Comparison of ENCODE assay signal across 18 cellular contexts in the genomic region with DNA sequence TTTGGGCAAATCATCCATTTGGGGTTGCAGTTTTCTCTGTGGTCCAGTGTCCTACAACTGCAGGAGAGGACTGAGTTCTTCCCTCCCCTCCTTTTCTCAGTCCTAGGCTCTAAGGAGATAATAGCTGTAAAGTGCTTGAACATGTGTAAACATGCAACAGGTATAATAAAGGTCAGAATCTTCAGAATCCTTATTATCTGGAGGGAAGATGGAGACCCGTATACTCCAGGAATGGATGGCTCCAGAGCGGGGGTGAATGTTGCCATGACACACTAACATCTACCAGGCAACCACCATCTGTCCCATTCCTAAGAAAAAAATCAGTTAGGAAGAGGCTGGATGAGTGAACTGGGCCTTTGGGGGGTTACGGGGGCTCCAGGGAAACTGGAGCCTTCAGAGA. TPM values are rescaled to one million over a fixed set of nuclear protein-coding genes. Genes with fewer than 3 reads are reported as not detected.
DNase-seq lines count a peak whose midpoint lies in the region; ATAC-seq and TF ChIP-seq lines count a peak whose summit lies in the region.
"Had no signal": no experiment of that assay in that cellular context is flagged by ENCODE, and none has a peak within 500 bp of the region (broad histone marks: within the 10 kb centered on the region; RNA-seq: fewer than 3 reads in every experiment).

No MANE protein-coding gene starts in this region.

- H3K27ac ChIP-seq in GM23338 (ENCODE audit: low read depth) (no peak overlapping the region), neural progenitor cell (no peak overlapping the region)
- H3K27ac ChIP-seq: BLaER1, GM23248 had no signal

- H4K20me1 ChIP-seq in GM23338 (replicated peaks; ENCODE audit: insufficient read depth) (no peaks in the 10 kb centered on the region), neural progenitor cell (ENCODE audit: low read depth) (peaks cover 7% of the 10 kb centered on the region)
- H4K20me1 ChIP-seq: BLaER1 had no signal

- H3K4me3 ChIP-seq in GM23338 (0 out of 2 replicates have a peak overlapping the region, but pooled peaks have one; percentile 31), neural progenitor cell (no peak overlapping the region)
- H3K4me3 ChIP-seq: BLaER1, GM12878, GM23248 had no signal

- DNase-seq in NCI-H1417 (lab: John Stamatoyannopoulos, UW) (peak in 2 of 3 experiments; percentile 40 to 72), NCI-H1417 treated with DMSO at 0.1 percent for 48 hours (lab: John Stamatoyannopoulos, UW) (no peak), GM23338 (ENCODE audit: low spot score) (no peak), NCI-H2171 treated with DMSO at 0.1 percent for 48 hours (lab: John Stamatoyannopoulos, UW) (peak; percentile 63), neural progenitor cell (ENCODE audit: low spot score) (no peak)
- DNase-seq: 8988T; CD4-positive, alpha-beta memory T cell; DMS53; DND-41; EL; GM23248 had no signal

- H3K36me3 ChIP-seq in GM23338 (ENCODE audit: insufficient read depth): no peaks in the 10 kb centered on the region
- H3K36me3 ChIP-seq in neural progenitor cell: no peaks in the 10 kb centered on the region
- H3K36me3 ChIP-seq: BLaER1 had no signal

- H3K4me1 ChIP-seq in GM23338 (ENCODE audit: insufficient read depth) (peaks cover 56% of the 10 kb centered on the region), neural progenitor cell (peaks cover 46% of the 10 kb centered on the region)
- H3K4me1 ChIP-seq: BLaER1 had no signal

- H3K9me3 Mint-ChIP-seq in GM23338 (no peaks in the 10 kb centered on the region), neural progenitor cell (no peaks in the 10 kb centered on the region)
- H3K9me3 Mint-ChIP-seq: CD4-positive, alpha-beta memory T cell had no signal

- no peak overlapping the region for H3K9ac ChIP-seq in neural progenitor cell
- H3K9ac ChIP-seq: BLaER1, GM23248 had no signal

- H3K9me2 ChIP-seq in GM23338 (ENCODE audit: insufficient read depth): no peaks in the 10 kb centered on the region

- no peak overlapping the region for H3K27ac Mint-ChIP-seq in GM23338
- no peak overlapping the region for H3K27ac Mint-ChIP-seq in neural progenitor cell
- H3K27ac Mint-ChIP-seq: CD4-positive, alpha-beta memory T cell had no signal

- peaks cover 59% of the 10 kb centered on the region for H3K27me3 ChIP-seq in GM23338 (ENCODE audit: insufficient read depth)
- peaks cover 39% of the 10 kb centered on the region for H3K27me3 ChIP-seq in neural progenitor cell
- H3K27me3 ChIP-seq: BLaER1 had no signal

- ATAC-seq in GM23338: no peak
- ATAC-seq in GM21423 (IDR thresholded peaks at IDR 0.05; ENCODE audit: unreplicated experiment): no peak
- ATAC-seq in GM21825 (IDR thresholded peaks at IDR 0.05; ENCODE audit: unreplicated experiment): no peak
- ATAC-seq in HG03139 (IDR thresholded peaks at IDR 0.05; ENCODE audit: unreplicated experiment): no peak
- ATAC-seq: GM12878, HCT116 had no signal

- H2AFZ ChIP-seq in GM23338 (no peak overlapping the region), neural progenitor cell (replicated peaks) (no peak overlapping the region)
- H2AFZ ChIP-seq: GM23248 had no signal

- H3K4me3 Mint-ChIP-seq in GM23338 (no peak overlapping the region), neural progenitor cell (no peak overlapping the region)
- H3K4me3 Mint-ChIP-seq: CD14-positive monocyte; CD4-positive, alpha-beta memory T cell had no signal

- H3F3A ChIP-seq in GM23338 (replicated peaks; ENCODE audit: low read depth) (peaks cover 22% of the 10 kb centered on the region), neural progenitor cell (ENCODE audit: low read depth) (peaks cover 32% of the 10 kb centered on the region)

- peaks cover 65% of the 10 kb centered on the region for H3K4me1 Mint-ChIP-seq in GM23338
- H3K4me1 Mint-ChIP-seq in neural progenitor cell: peaks cover 46% of the 10 kb centered on the region
- H3K4me1 Mint-ChIP-seq: CD4-positive, alpha-beta memory T cell had no signal

- no peaks in the 10 kb centered on the region for H3K9me3 ChIP-seq in neural progenitor cell (ENCODE audit: low read depth)
- H3K9me3 ChIP-seq: BLaER1 had no signal

- peaks cover 49% of the 10 kb centered on the region for H3K27me3 Mint-ChIP-seq in GM23338 (ENCODE audit: insufficient read depth, low read depth, poor library complexity)
- H3K27me3 Mint-ChIP-seq in neural progenitor cell (ENCODE audit: insufficient read depth, low read depth): peaks cover 11% of the 10 kb centered on the region

- H3K4me2 ChIP-seq in GM23338 (peak overlapping the region; percentile 48), neural progenitor cell (peak overlapping the region; percentile 64)
- H3K4me2 ChIP-seq: BLaER1 had no signal

- no peaks in the 10 kb centered on the region for H3K36me3 Mint-ChIP-seq in GM23338 (ENCODE audit: low read depth)
- no peaks in the 10 kb centered on the region for H3K36me3 Mint-ChIP-seq in neural progenitor cell
- H3K36me3 Mint-ChIP-seq: CD4-positive, alpha-beta memory T cell had no signal

- no peaks in the 10 kb centered on the region for H3K79me2 ChIP-seq in GM23338 (replicated peaks; ENCODE audit: insufficient read depth)
- no peaks in the 10 kb centered on the region for H3K79me2 ChIP-seq in neural progenitor cell (ENCODE audit: low read depth)

- no peak for TF ChIP-seq CTCF in GM23338 (conservative IDR thresholded peaks at IDR 0.05; ENCODE audit: low read depth in 2 of 2)
- no peak for TF ChIP-seq CTCF in neural progenitor cell (IDR thresholded peaks at IDR 0.05)

TF ChIP-seq in GM23338, 12 proteins besides CTCF, POLR2A, EP300 and RAD21 (continues in another document):
- TF ChIP-seq NANOG (IDR thresholded peaks at IDR 0.05; ENCODE audit: borderline replicate concordance) (no peak), EZH2phosphoT487 (IDR thresholded peaks at IDR 0.05; ENCODE audit: unreplicated experiment) (no peak), STAT1 (IDR thresholded peaks at IDR 0.05; ENCODE audit: unreplicated experiment) (no peak), POLR2AphosphoS5 (IDR thresholded peaks at IDR 0.05; ENCODE audit: low read depth) (no peak)
- TF ChIP-seq, protein P1, sequence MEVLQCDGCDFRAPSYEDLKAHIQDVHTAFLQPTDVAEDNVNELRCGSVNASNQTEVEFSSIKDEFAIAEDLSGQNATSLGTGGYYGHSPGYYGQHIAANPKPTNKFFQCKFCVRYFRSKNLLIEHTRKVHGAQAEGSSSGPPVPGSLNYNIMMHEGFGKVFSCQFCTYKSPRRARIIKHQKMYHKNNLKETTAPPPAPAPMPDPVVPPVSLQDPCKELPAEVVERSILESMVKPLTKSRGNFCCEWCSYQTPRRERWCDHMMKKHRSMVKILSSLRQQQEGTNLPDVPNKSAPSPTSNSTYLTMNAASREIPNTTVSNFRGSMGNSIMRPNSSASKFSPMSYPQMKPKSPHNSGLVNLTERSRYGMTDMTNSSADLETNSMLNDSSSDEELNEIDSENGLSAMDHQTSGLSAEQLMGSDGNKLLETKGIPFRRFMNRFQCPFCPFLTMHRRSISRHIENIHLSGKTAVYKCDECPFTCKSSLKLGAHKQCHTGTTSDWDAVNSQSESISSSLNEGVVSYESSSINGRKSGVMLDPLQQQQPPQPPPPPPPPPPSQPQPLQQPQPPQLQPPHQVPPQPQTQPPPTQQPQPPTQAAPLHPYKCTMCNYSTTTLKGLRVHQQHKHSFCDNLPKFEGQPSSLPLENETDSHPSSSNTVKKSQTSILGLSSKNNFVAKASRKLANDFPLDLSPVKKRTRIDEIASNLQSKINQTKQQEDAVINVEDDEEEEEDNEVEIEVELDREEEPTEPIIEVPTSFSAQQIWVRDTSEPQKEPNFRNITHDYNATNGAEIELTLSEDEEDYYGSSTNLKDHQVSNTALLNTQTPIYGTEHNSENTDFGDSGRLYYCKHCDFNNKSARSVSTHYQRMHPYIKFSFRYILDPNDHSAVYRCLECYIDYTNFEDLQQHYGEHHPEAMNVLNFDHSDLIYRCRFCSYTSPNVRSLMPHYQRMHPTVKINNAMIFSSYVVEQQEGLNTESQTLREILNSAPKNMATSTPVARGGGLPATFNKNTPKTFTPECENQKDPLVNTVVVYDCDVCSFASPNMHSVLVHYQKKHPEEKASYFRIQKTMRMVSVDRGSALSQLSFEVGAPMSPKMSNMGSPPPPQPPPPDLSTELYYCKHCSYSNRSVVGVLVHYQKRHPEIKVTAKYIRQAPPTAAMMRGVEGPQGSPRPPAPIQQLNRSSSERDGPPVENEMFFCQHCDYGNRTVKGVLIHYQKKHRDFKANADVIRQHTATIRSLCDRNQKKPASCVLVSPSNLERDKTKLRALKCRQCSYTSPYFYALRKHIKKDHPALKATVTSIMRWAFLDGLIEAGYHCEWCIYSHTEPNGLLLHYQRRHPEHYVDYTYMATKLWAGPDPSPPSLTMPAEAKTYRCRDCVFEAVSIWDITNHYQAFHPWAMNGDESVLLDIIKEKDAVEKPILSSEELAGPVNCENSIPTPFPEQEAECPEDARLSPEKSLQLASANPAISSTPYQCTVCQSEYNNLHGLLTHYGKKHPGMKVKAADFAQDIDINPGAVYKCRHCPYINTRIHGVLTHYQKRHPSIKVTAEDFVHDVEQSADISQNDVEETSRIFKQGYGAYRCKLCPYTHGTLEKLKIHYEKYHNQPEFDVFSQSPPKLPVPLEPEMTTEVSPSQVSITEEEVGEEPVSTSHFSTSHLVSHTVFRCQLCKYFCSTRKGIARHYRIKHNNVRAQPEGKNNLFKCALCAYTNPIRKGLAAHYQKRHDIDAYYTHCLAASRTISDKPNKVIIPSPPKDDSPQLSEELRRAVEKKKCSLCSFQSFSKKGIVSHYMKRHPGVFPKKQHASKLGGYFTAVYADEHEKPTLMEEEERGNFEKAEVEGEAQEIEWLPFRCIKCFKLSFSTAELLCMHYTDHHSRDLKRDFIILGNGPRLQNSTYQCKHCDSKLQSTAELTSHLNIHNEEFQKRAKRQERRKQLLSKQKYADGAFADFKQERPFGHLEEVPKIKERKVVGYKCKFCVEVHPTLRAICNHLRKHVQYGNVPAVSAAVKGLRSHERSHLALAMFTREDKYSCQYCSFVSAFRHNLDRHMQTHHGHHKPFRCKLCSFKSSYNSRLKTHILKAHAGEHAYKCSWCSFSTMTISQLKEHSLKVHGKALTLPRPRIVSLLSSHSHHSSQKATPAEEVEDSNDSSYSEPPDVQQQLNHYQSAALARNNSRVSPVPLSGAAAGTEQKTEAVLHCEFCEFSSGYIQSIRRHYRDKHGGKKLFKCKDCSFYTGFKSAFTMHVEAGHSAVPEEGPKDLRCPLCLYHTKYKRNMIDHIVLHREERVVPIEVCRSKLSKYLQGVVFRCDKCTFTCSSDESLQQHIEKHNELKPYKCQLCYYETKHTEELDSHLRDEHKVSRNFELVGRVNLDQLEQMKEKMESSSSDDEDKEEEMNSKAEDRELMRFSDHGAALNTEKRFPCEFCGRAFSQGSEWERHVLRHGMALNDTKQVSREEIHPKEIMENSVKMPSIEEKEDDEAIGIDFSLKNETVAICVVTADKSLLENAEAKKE (CRISPR knock-in tag; IDR thresholded peaks at IDR 0.05): no peak

RNA-seq across cellular contexts. Expression of a gene that starts 39.7 kb away (rescaled TPM):
- 13.8 and 15.5 TPM in 2 replicates for total RNA-seq in GM23338 (2014; rRNA removed; shearing (Covaris generic))
- 6.5 and 7.5 TPM in 2 replicates for polyA plus RNA-seq in GM23338 (2016; fragmentation: Nextera tagmentation; extraction: Ambion mirVana)
- total RNA-seq in neural progenitor cell (ENCODE audit: low replicate concordance): 11.3 and 22.7 TPM in 2 replicates

Comparison
In these comparisons a context has a peak if more than half of its experiments do, and no peak if none do; other contexts are left out.
1. DNase-seq: peak in NCI-H1417 (2 of 3) and NCI-H2171 treated with DMSO at 0.1 percent for 48 hours (single experiment); none in NCI-H1417 treated with DMSO at 0.1 percent for 48 hours (single experiment), GM23338 (single experiment) and neural progenitor cell (single experiment).